ENCODE assay signal across 11 cellular contexts in genomic region chr1:87463917-87464565, GRCh38.
DNase-seq lines count a peak whose midpoint lies in the region; ATAC-seq and TF ChIP-seq lines count a peak whose summit lies in the region.
"Had no signal": no experiment of that assay in that cellular context is flagged by ENCODE, and none has a peak within 500 bp of the region (broad histone marks: within the 10 kb centered on the region; RNA-seq: fewer than 3 reads in every experiment).

No MANE protein-coding gene starts in this region.

- TF ChIP-seq CTCF in GM20000 (IDR thresholded peaks at IDR 0.05; ENCODE audit: extremely low read depth, missing control alignments): no peak
- no peak for TF ChIP-seq CTCF in heart right ventricle (IDR thresholded peaks at IDR 0.05)
- TF ChIP-seq CTCF in endodermal cell (conservative IDR thresholded peaks at IDR 0.05): no peak

- peaks cover 3% of the 10 kb centered on the region for H3K9me3 Mint-ChIP-seq in endodermal cell
- H3K9me3 Mint-ChIP-seq in activated T-cell treated with anti-CD3 and anti-CD28 coated beads, Interleukin-2, amount 50 U/mL, for 24 hours: peaks cover 6% of the 10 kb centered on the region

- H3K4me3 Mint-ChIP-seq in endodermal cell: no peak overlapping the region
- H3K4me3 Mint-ChIP-seq in activated T-cell treated with anti-CD3 and anti-CD28 coated beads, Interleukin-2, amount 50 U/mL, for 24 hours: no peak overlapping the region
- H3K4me3 Mint-ChIP-seq in T-helper 17 cell: no peak overlapping the region
- H3K4me3 Mint-ChIP-seq: type B pancreatic cell had no signal

- no peak overlapping the region for H3K9ac ChIP-seq in endodermal cell (ENCODE audit: extremely low read depth, low read length, poor library complexity, severe bottlenecking)

- intact Hi-C loops in heart right ventricle (cut with DNase I): no loop called here

- H3K9me3 ChIP-seq in heart right ventricle (peaks cover 0 to 6% (median 0%) of the 10 kb centered on the region in 11 donors), endodermal cell (ENCODE audit: control insufficient read depth, low read length) (no peaks in the 10 kb centered on the region), T-helper 17 cell (ENCODE audit: control insufficient read depth, low read length, poor library complexity, severe bottlenecking) (no peaks in the 10 kb centered on the region)

- H3K36me3 Mint-ChIP-seq in endodermal cell (ENCODE audit: low read depth) (no peaks in the 10 kb centered on the region), T-helper 17 cell (ENCODE audit: low read depth) (no peaks in the 10 kb centered on the region)
- H3K36me3 Mint-ChIP-seq in activated T-cell treated with anti-CD3 and anti-CD28 coated beads, Interleukin-2, amount 50 U/mL, for 24 hours (ENCODE audit: low read depth): no peaks in the 10 kb centered on the region
- H3K36me3 Mint-ChIP-seq: type B pancreatic cell had no signal

- H3K27me3 Mint-ChIP-seq in endodermal cell (ENCODE audit: insufficient read depth): no peaks in the 10 kb centered on the region
- H3K27me3 Mint-ChIP-seq in activated T-cell treated with anti-CD3 and anti-CD28 coated beads, Interleukin-2, amount 50 U/mL, for 24 hours: peaks cover 5% of the 10 kb centered on the region
- peaks cover 11% of the 10 kb centered on the region for H3K27me3 Mint-ChIP-seq in T-helper 17 cell
- H3K27me3 Mint-ChIP-seq: type B pancreatic cell had no signal

- ATAC-seq in GM18508 (IDR thresholded peaks at IDR 0.05; ENCODE audit: insufficient read depth, unreplicated experiment) (peak; percentile 54), HG03045 (IDR thresholded peaks at IDR 0.05; ENCODE audit: unreplicated experiment) (peak; percentile 72), heart right ventricle (peak in 5 of 8 donors; percentile 16 to 87 (median 82)), T-helper 17 cell (no peak)

- H3K27me3 ChIP-seq in heart right ventricle (no peaks in the 10 kb centered on the region), endodermal cell (ENCODE audit: control insufficient read depth, insufficient read depth, low read length, poor library complexity, severe bottlenecking) (no peaks in the 10 kb centered on the region)

- no peak overlapping the region for H3K27ac ChIP-seq in heart right ventricle
- no peak overlapping the region for H3K27ac ChIP-seq in endodermal cell (ENCODE audit: low read depth, low read length)

- WGBS in heart right ventricle, 2 donors: 38 to 50% methylated on average over 3 of the region's 3 CpGs
- WGBS in endodermal cell (ENCODE audit: insufficient coverage in 1 of 2, insufficient read length in 1 of 2), 2 experiments: 73% methylated on average over 3 of the region's 3 CpGs; no CpG with 5 or more reads in 1 of the 2 experiments

- no peak overlapping the region for H3K27ac Mint-ChIP-seq in endodermal cell
- no peak overlapping the region for H3K27ac Mint-ChIP-seq in activated T-cell treated with anti-CD3 and anti-CD28 coated beads, Interleukin-2, amount 50 U/mL, for 24 hours
- H3K27ac Mint-ChIP-seq in T-helper 17 cell: no peak overlapping the region
- H3K27ac Mint-ChIP-seq: type B pancreatic cell had no signal

- H3K4me1 Mint-ChIP-seq in endodermal cell (peaks cover 11% of the 10 kb centered on the region), T-helper 17 cell (no peaks in the 10 kb centered on the region)
- no peaks in the 10 kb centered on the region for H3K4me1 Mint-ChIP-seq in activated T-cell treated with anti-CD3 and anti-CD28 coated beads, Interleukin-2, amount 50 U/mL, for 24 hours (ENCODE audit: low read depth)

- H3K36me3 ChIP-seq in heart right ventricle (no peaks in the 10 kb centered on the region), endodermal cell (ENCODE audit: control insufficient read depth, insufficient read depth, low read length) (no peaks in the 10 kb centered on the region)

- DNase-seq in GM20000 (ENCODE audit: low spot score) (peak; percentile 5), heart right ventricle (no peak), endodermal cell (no peak), T-helper 17 cell (no peak)
- DNase-seq in activated T-cell treated with anti-CD3 and anti-CD28 coated beads, Interleukin-2, amount 50 U/mL, for 24 hours: no peak
- DNase-seq in activated CD4-positive, alpha-beta T cell treated with anti-CD3 and anti-CD28 coated beads for 48 hours: no peak
- DNase-seq: RPMI8226; stimulated activated CD4-positive, alpha-beta T cell treated with anti-CD3 and anti-CD28 coated beads, Interleukin-4, amount 100 ng/mL, for 1 hour had no signal

- H3K4me1 ChIP-seq in heart right ventricle (peaks cover 0 to 3% (median 0%) of the 10 kb centered on the region in 9 donors), endodermal cell (ENCODE audit: control insufficient read depth, insufficient read depth, low read length) (peaks cover 4% of the 10 kb centered on the region)

- H3K4me3 ChIP-seq in heart right ventricle: no peak overlapping the region
- no peak overlapping the region for H3K4me3 ChIP-seq in endodermal cell (ENCODE audit: low read length)
